1 cellular context compared by ENCODE assay signal in genomic region chr17:38868968-38869646, GRCh38.
TF ChIP-seq lines count a peak whose summit lies in the region.

No MANE protein-coding gene starts in this region.

TF ChIP-seq in HEK293, 187 proteins besides CTCF, POLR2A, EP300 and RAD21 (continued from another document and continues in another):
- TF ChIP-seq ZNF639 (tag by site-specific recombination; IDR thresholded peaks at IDR 0.05) = 0 out of 2 replicates have a peak, but pooled peaks have one; percentile 34
- 0 out of 2 replicates have a peak, but pooled peaks have one; percentile 9 for TF ChIP-seq YY1 (tag by site-specific recombination; IDR thresholded peaks at IDR 0.05)
- TF ChIP-seq GLI2 (tag by site-specific recombination; IDR thresholded peaks at IDR 0.05; ENCODE audit: borderline replicate concordance, low read depth) = no peak
- TF ChIP-seq ZNF629 (tag by site-specific recombination; IDR thresholded peaks at IDR 0.05) = peak; percentile 77
- peak; percentile 80; the same call in 1 of the 2 replicates for TF ChIP-seq ZBTB7A (tag by site-specific recombination; IDR thresholded peaks at IDR 0.05; ENCODE audit: low read depth)
- TF ChIP-seq, protein P1, sequence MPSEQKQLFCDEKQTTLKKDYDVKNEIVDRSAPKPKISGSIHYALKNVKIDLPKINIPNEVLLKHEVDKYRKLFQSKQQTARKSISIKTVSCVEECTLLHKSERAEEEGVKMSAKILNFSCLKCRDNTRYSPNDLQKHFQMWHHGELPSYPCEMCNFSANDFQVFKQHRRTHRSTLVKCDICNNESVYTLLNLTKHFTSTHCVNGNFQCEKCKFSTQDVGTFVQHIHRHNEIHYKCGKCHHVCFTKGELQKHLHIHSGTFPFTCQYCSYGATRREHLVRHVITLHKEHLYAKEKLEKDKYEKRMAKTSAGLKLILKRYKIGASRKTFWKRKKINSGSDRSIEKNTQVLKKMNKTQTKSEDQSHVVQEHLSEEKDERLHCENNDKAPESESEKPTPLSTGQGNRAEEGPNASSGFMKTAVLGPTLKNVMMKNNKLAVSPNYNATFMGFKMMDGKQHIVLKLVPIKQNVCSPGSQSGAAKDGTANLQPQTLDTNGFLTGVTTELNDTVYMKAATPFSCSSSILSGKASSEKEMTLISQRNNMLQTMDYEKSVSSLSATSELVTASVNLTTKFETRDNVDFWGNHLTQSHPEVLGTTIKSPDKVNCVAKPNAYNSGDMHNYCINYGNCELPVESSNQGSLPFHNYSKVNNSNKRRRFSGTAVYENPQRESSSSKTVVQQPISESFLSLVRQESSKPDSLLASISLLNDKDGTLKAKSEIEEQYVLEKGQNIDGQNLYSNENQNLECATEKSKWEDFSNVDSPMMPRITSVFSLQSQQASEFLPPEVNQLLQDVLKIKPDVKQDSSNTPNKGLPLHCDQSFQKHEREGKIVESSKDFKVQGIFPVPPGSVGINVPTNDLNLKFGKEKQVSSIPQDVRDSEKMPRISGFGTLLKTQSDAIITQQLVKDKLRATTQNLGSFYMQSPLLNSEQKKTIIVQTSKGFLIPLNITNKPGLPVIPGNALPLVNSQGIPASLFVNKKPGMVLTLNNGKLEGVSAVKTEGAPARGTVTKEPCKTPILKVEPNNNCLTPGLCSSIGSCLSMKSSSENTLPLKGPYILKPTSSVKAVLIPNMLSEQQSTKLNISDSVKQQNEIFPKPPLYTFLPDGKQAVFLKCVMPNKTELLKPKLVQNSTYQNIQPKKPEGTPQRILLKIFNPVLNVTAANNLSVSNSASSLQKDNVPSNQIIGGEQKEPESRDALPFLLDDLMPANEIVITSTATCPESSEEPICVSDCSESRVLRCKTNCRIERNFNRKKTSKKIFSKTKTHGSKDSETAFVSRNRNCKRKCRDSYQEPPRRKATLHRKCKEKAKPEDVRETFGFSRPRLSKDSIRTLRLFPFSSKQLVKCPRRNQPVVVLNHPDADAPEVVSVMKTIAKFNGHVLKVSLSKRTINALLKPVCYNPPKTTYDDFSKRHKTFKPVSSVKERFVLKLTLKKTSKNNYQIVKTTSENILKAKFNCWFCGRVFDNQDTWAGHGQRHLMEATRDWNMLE (tag by site-specific recombination; conservative IDR thresholded peaks at IDR 0.05; ENCODE audit: low read depth) = peak; percentile 41; the same call in 1 of the 2 replicates
- no peak for TF ChIP-seq ZNF548 (tag by site-specific recombination; IDR thresholded peaks at IDR 0.05)
- TF ChIP-seq GFI1B (tag by site-specific recombination; IDR thresholded peaks at IDR 0.05) = no peak
- no peak for TF ChIP-seq ZNF785 (tag by site-specific recombination; IDR thresholded peaks at IDR 0.05)
- TF ChIP-seq SP3 (tag by site-specific recombination; IDR thresholded peaks at IDR 0.05) = peak; percentile 52
- peak; percentile 21; the same call in 1 of the 2 replicates for TF ChIP-seq ZNF610 (tag by site-specific recombination; IDR thresholded peaks at IDR 0.05; ENCODE audit: borderline replicate concordance)
- peak; percentile 92 for TF ChIP-seq ZNF660 (tag by site-specific recombination; IDR thresholded peaks at IDR 0.05)
- TF ChIP-seq, protein P2, sequence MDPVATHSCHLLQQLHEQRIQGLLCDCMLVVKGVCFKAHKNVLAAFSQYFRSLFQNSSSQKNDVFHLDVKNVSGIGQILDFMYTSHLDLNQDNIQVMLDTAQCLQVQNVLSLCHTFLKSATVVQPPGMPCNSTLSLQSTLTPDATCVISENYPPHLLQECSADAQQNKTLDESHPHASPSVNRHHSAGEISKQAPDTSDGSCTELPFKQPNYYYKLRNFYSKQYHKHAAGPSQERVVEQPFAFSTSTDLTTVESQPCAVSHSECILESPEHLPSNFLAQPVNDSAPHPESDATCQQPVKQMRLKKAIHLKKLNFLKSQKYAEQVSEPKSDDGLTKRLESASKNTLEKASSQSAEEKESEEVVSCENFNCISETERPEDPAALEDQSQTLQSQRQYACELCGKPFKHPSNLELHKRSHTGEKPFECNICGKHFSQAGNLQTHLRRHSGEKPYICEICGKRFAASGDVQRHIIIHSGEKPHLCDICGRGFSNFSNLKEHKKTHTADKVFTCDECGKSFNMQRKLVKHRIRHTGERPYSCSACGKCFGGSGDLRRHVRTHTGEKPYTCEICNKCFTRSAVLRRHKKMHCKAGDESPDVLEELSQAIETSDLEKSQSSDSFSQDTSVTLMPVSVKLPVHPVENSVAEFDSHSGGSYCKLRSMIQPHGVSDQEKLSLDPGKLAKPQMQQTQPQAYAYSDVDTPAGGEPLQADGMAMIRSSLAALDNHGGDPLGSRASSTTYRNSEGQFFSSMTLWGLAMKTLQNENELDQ (tag by site-specific recombination; IDR thresholded peaks at IDR 0.05; ENCODE audit: low read depth) = no peak
- TF ChIP-seq, protein P3, sequence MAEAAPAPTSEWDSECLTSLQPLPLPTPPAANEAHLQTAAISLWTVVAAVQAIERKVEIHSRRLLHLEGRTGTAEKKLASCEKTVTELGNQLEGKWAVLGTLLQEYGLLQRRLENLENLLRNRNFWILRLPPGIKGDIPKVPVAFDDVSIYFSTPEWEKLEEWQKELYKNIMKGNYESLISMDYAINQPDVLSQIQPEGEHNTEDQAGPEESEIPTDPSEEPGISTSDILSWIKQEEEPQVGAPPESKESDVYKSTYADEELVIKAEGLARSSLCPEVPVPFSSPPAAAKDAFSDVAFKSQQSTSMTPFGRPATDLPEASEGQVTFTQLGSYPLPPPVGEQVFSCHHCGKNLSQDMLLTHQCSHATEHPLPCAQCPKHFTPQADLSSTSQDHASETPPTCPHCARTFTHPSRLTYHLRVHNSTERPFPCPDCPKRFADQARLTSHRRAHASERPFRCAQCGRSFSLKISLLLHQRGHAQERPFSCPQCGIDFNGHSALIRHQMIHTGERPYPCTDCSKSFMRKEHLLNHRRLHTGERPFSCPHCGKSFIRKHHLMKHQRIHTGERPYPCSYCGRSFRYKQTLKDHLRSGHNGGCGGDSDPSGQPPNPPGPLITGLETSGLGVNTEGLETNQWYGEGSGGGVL (tag by site-specific recombination; IDR thresholded peaks at IDR 0.05) = no peak; the same call in 1 of the 2 replicates
- no peak for TF ChIP-seq ZNF776 (tag by site-specific recombination; IDR thresholded peaks at IDR 0.05; ENCODE audit: borderline replicate concordance)
- TF ChIP-seq ZNF658 (tag by site-specific recombination; IDR thresholded peaks at IDR 0.05) = no peak
- 0 out of 2 replicates have a peak, but pooled peaks have one; percentile 12 for TF ChIP-seq ZSCAN23 (tag by site-specific recombination; IDR thresholded peaks at IDR 0.05)
- TF ChIP-seq TCF7L2 (IDR thresholded peaks at IDR 0.05; ENCODE audit: borderline replicate concordance, low read depth, low read length) = no peak
- no peak for TF ChIP-seq ZNF311 (tag by site-specific recombination; IDR thresholded peaks at IDR 0.05; ENCODE audit: borderline replicate concordance)
- TF ChIP-seq ZNF768 (tag by site-specific recombination; IDR thresholded peaks at IDR 0.05) = no peak
- TF ChIP-seq ATF2 (tag by site-specific recombination; IDR thresholded peaks at IDR 0.05; ENCODE audit: low read depth) = no peak
- TF ChIP-seq ZNF529 (tag by site-specific recombination; IDR thresholded peaks at IDR 0.05; ENCODE audit: insufficient replicate concordance) = no peak
- peak; percentile 51 for TF ChIP-seq ZNF501 (tag by site-specific recombination; IDR thresholded peaks at IDR 0.05)
- TF ChIP-seq ZNF544 (tag by site-specific recombination; IDR thresholded peaks at IDR 0.05) = no peak
- TF ChIP-seq ZSCAN16 (tag by site-specific recombination; IDR thresholded peaks at IDR 0.05) = no peak
- no peak for TF ChIP-seq ZNF292 (tag by site-specific recombination; IDR thresholded peaks at IDR 0.05; ENCODE audit: borderline replicate concordance, low read depth)
- no peak for TF ChIP-seq HOXC10 (CRISPR knock-in tag; IDR thresholded peaks at IDR 0.05)
- no peak for TF ChIP-seq ZNF157 (tag by site-specific recombination; IDR thresholded peaks at IDR 0.05)
- TF ChIP-seq RBAK (tag by site-specific recombination; IDR thresholded peaks at IDR 0.05) = no peak
- peak; percentile 70; the same call in 1 of the 2 replicates for TF ChIP-seq ZNF561 (tag by site-specific recombination; IDR thresholded peaks at IDR 0.05; ENCODE audit: borderline replicate concordance)
- TF ChIP-seq WT1 (tag by site-specific recombination; IDR thresholded peaks at IDR 0.05) = peak; percentile 49; the same call in 1 of the 2 replicates
- 0 out of 2 replicates have a peak, but pooled peaks have one; percentile 6 for TF ChIP-seq ZNF654 (tag by site-specific recombination; IDR thresholded peaks at IDR 0.05; ENCODE audit: low read depth)
- TF ChIP-seq ZXDB (tag by site-specific recombination; IDR thresholded peaks at IDR 0.05) = peak; percentile 91
- TF ChIP-seq, protein P4, sequence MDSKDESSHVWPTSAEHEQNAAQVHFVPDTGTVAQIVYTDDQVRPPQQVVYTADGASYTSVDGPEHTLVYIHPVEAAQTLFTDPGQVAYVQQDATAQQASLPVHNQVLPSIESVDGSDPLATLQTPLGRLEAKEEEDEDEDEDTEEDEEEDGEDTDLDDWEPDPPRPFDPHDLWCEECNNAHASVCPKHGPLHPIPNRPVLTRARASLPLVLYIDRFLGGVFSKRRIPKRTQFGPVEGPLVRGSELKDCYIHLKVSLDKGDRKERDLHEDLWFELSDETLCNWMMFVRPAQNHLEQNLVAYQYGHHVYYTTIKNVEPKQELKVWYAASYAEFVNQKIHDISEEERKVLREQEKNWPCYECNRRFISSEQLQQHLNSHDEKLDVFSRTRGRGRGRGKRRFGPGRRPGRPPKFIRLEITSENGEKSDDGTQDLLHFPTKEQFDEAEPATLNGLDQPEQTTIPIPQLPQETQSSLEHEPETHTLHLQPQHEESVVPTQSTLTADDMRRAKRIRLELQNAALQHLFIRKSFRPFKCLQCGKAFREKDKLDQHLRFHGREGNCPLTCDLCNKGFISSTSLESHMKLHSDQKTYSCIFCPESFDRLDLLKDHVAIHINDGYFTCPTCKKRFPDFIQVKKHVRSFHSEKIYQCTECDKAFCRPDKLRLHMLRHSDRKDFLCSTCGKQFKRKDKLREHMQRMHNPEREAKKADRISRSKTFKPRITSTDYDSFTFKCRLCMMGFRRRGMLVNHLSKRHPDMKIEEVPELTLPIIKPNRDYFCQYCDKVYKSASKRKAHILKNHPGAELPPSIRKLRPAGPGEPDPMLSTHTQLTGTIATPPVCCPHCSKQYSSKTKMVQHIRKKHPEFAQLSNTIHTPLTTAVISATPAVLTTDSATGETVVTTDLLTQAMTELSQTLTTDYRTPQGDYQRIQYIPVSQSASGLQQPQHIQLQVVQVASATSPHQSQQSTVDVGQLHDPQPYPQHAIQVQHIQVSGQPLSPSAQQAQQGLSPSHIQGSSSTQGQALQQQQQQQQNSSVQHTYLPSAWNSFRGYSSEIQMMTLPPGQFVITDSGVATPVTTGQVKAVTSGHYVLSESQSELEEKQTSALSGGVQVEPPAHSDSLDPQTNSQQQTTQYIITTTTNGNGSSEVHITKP (tag by site-specific recombination; IDR thresholded peaks at IDR 0.05) = peak; percentile 80
- TF ChIP-seq ZNF571 (tag by site-specific recombination; IDR thresholded peaks at IDR 0.05) = no peak
- 0 out of 2 replicates have a peak, but pooled peaks have one; percentile 27 for TF ChIP-seq ZNF513 (tag by site-specific recombination; IDR thresholded peaks at IDR 0.05)
- TF ChIP-seq, protein P5, sequence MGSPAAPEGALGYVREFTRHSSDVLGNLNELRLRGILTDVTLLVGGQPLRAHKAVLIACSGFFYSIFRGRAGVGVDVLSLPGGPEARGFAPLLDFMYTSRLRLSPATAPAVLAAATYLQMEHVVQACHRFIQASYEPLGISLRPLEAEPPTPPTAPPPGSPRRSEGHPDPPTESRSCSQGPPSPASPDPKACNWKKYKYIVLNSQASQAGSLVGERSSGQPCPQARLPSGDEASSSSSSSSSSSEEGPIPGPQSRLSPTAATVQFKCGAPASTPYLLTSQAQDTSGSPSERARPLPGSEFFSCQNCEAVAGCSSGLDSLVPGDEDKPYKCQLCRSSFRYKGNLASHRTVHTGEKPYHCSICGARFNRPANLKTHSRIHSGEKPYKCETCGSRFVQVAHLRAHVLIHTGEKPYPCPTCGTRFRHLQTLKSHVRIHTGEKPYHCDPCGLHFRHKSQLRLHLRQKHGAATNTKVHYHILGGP (tag by site-specific recombination; IDR thresholded peaks at IDR 0.05) = no peak
- TF ChIP-seq ZNF621 (tag by site-specific recombination; IDR thresholded peaks at IDR 0.05) = no peak
- TF ChIP-seq OSR2 (tag by site-specific recombination; IDR thresholded peaks at IDR 0.05) = no peak
- TF ChIP-seq, protein P6, sequence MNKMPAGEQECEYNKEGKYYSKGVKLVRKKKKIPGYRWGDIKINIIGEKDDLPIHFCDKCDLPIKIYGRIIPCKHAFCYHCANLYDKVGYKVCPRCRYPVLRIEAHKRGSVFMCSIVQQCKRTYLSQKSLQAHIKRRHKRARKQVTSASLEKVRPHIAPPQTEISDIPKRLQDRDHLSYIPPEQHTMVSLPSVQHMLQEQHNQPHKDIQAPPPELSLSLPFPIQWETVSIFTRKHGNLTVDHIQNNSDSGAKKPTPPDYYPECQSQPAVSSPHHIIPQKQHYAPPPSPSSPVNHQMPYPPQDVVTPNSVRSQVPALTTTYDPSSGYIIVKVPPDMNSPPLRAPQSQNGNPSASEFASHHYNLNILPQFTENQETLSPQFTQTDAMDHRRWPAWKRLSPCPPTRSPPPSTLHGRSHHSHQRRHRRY (tag by site-specific recombination; IDR thresholded peaks at IDR 0.05) = no peak; the same call in 1 of the 2 replicates
- no peak for TF ChIP-seq ZNF514 (tag by site-specific recombination; IDR thresholded peaks at IDR 0.05)
